Comparison of ENCODE assay signal across 9 cellular contexts in the genomic region with DNA sequence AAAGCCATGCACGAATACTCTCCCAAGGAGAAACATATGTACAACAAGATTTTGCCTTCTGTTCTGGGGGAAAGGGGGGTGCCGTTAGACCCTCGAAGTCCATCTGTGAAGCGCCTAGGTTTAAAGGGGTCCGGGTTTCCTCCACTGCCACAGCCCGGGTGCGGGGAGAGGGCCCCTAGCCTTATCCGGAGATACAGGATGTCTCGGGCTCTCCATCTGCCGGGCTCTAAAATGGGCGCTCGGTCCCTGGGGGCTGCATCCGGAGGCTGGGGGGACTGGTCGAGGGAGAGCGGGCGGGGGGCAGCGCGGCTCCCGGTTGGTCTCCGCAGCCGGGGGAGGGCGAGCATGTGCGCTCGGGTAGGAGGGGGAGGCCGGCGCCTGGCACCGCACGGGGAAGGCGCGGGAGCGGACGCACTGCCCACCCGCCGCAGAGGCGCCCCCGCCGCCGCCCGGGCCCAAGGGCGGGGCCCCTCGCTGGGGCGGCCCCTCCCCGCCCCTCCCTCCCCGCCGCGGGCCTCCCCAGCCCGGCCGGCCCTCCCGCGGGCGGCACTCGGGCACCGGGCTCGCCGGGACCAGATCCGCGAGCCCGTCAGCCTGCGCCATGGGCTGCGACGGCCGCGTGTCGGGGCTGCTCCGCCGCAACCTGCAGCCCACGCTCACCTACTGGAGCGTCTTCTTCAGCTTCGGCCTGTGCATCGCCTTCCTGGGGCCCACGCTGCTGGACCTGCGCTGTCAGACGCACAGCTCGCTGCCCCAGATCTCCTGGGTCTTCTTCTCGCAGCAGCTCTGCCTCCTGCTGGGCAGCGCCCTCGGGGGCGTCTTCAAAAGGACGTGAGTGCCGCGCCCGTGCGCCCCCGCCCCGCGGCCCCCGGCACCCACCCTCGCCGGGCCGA.
A peak's percentile ranks its signal among the peaks of the same experiment; 100 is the strongest.
DNase-seq lines count a peak whose midpoint lies in the region; ATAC-seq and TF ChIP-seq lines count a peak whose summit lies in the region.
"Had no signal": no experiment of that assay in that cellular context is flagged by ENCODE, and none has a peak within 500 bp of the region (broad histone marks: within the 10 kb centered on the region; RNA-seq: fewer than 3 reads in every experiment).

No MANE protein-coding gene starts in this region.

- H3K9ac ChIP-seq in HUES64 (ENCODE audit: low read depth, low read length) (no peak overlapping the region), endodermal cell (ENCODE audit: extremely low read depth, low read length, poor library complexity, severe bottlenecking) (no peak overlapping the region)

- DNase-seq in ACHN (peak; percentile 13), endodermal cell (no peak), CD1c-positive myeloid dendritic cell (ENCODE audit: extremely low spot score) (no peak)
- no peak for DNase-seq in effector CD4-positive, alpha-beta T cell
- DNase-seq: NCI-H2107 had no signal

- in situ Hi-C loops in ACHN (cut with HindIII; ENCODE audit: low pct_ligation_motif_present, low pct_unique_long_range_greater_than_20kb, low sequenced_read_pairs): no loop called here

- H3K9me3 ChIP-seq in HUES64 (ENCODE audit: insufficient read depth, low read depth, low read length) (no peaks in the 10 kb centered on the region), endodermal cell (ENCODE audit: control insufficient read depth, low read length) (no peaks in the 10 kb centered on the region)

- TF ChIP-seq CTCF in endodermal cell (conservative IDR thresholded peaks at IDR 0.05) (no peak), nephron (IDR thresholded peaks at IDR 0.05; ENCODE audit: unreplicated experiment in 3 of 3) (no peak)

- H3K36me3 ChIP-seq in HUES64 (ENCODE audit: insufficient read depth, low read length) (no peaks in the 10 kb centered on the region), endodermal cell (ENCODE audit: control insufficient read depth, insufficient read depth, low read length) (no peaks in the 10 kb centered on the region)

- H3K4me3 Mint-ChIP-seq in endodermal cell (peak overlapping the region; percentile 44), nephron (peak overlapping the region; percentile 67 to 74 (median 68))

- H3K27me3 ChIP-seq in HUES64 (ENCODE audit: insufficient read depth, low read length): peaks cover 74% of the 10 kb centered on the region
- peaks cover 92% of the 10 kb centered on the region for H3K27me3 ChIP-seq in endodermal cell (ENCODE audit: control insufficient read depth, insufficient read depth, low read length, poor library complexity, severe bottlenecking)

- 0 out of 2 replicates have a peak, but pooled peaks cover 9% of the 10 kb centered on the region for H3K4me1 ChIP-seq in HUES64 (ENCODE audit: insufficient read depth, low read length)
- H3K4me1 ChIP-seq in endodermal cell (ENCODE audit: control insufficient read depth, insufficient read depth, low read length): peaks cover 6% of the 10 kb centered on the region

- H3K9me3 Mint-ChIP-seq in endodermal cell: no peaks in the 10 kb centered on the region
- H3K9me3 Mint-ChIP-seq in nephron: peaks cover 4% of the 10 kb centered on the region

- H3K27me3 Mint-ChIP-seq in endodermal cell (ENCODE audit: insufficient read depth) (peaks cover 67% of the 10 kb centered on the region), nephron (ENCODE audit: low read depth) (peaks cover 94% of the 10 kb centered on the region)

- ATAC-seq in HG03457 (IDR thresholded peaks at IDR 0.05; ENCODE audit: unreplicated experiment) (no peak), HG03565 (IDR thresholded peaks at IDR 0.05; ENCODE audit: unreplicated experiment) (no peak)

- H3K4me3 ChIP-seq in HUES64 (ENCODE audit: low read length) (peak overlapping the region; percentile 54), endodermal cell (ENCODE audit: low read length) (no peak overlapping the region)

- H3K36me3 Mint-ChIP-seq in endodermal cell (ENCODE audit: low read depth): no peaks in the 10 kb centered on the region
- no peaks in the 10 kb centered on the region for H3K36me3 Mint-ChIP-seq in nephron (ENCODE audit: low read depth)

- 5% methylated on average over 88 of the region's 90 CpGs for WGBS in HUES64
- WGBS in endodermal cell (ENCODE audit: insufficient coverage in 1 of 2, insufficient read length in 1 of 2), 2 experiments: 2 to 8% methylated on average over 7 to 90 of the region's 90 CpGs

- H3K27ac ChIP-seq in HUES64 (ENCODE audit: low read depth, low read length) (no peak overlapping the region), endodermal cell (ENCODE audit: low read depth, low read length) (no peak overlapping the region)

- H3K27ac Mint-ChIP-seq in endodermal cell (no peak overlapping the region), nephron (no peak overlapping the region)

- peaks cover 16% of the 10 kb centered on the region for H3K4me1 Mint-ChIP-seq in endodermal cell
- peaks cover 11% of the 10 kb centered on the region for H3K4me1 Mint-ChIP-seq in nephron
